15 cellular contexts compared by ENCODE assay signal in genomic region chr17:79022507-79022991, GRCh38. TPM values are rescaled to one million over a fixed set of nuclear protein-coding genes. Genes with fewer than 3 reads are reported as not detected.
DNase-seq lines count a peak whose midpoint lies in the region; ATAC-seq and TF ChIP-seq lines count a peak whose summit lies in the region.
"Had no signal": no experiment of that assay in that cellular context is flagged by ENCODE, and none has a peak within 500 bp of the region (broad histone marks: within the 10 kb centered on the region; RNA-seq: fewer than 3 reads in every experiment).

No MANE protein-coding gene starts in this region.

- H3K36me3 ChIP-seq in breast epithelium (no peaks in the 10 kb centered on the region), mammary epithelial cell (ENCODE audit: insufficient read depth, low read length) (no peaks in the 10 kb centered on the region), psoas muscle (ENCODE audit: insufficient read depth in 1 of 2, low read depth in 1 of 2) (no peaks in the 10 kb centered on the region)

- no peak for TF ChIP-seq CTCF in breast epithelium (IDR thresholded peaks at IDR 0.05)
- no peak for TF ChIP-seq CTCF in mammary epithelial cell (conservative IDR thresholded peaks at IDR 0.05 in 1 of 2, IDR thresholded peaks at IDR 0.05 in 1 of 2; ENCODE audit: extremely low read depth in 1 of 2, insufficient read depth in 1 of 2, low read depth in 1 of 2, low read length in 2 of 2)
- TF ChIP-seq CTCF in psoas muscle (IDR thresholded peaks at IDR 0.05): no peak

- H3K9me3 Mint-ChIP-seq in activated CD8-positive, alpha-beta T cell treated with anti-CD3 and anti-CD28 coated beads, Interleukin-2, amount 10 ng/mL, durations not matched to agents 7 days and 5 days (ENCODE audit: insufficient read depth): no peaks in the 10 kb centered on the region

- no peak overlapping the region for H3K4me3 Mint-ChIP-seq in activated CD8-positive, alpha-beta T cell treated with anti-CD3 and anti-CD28 coated beads, Interleukin-2, amount 10 ng/mL, durations not matched to agents 7 days and 5 days
- H3K4me3 Mint-ChIP-seq: activated CD8-positive, alpha-beta memory T cell treated with anti-CD3 and anti-CD28 coated beads, Interleukin-2, amount 10 ng/mL, durations not matched to agents 7 days and 5 days had no signal

- CTCF ChIA-PET in mammary epithelial cell (lab: Charles Lee; ENCODE audit: low non-redundant PET): no interaction called here
- CTCF ChIA-PET in activated CD8-positive, alpha-beta T cell treated with anti-CD3 and anti-CD28 coated beads, Interleukin-2, amount 10 ng/mL, durations not matched to agents 7 days and 5 days (lab: Charles Lee): interaction anchor here (0.8 to 4.7 kb wide), 7 partner anchors 9 to 23 kb away, joined by 3 to 21 read pairs (median 3); no protein-coding TSS in a partner anchor

- TF ChIP-seq POLR2A in breast epithelium (IDR thresholded peaks at IDR 0.05): no peak

- no peaks in the 10 kb centered on the region for H3K36me3 Mint-ChIP-seq in activated CD8-positive, alpha-beta T cell treated with anti-CD3 and anti-CD28 coated beads, Interleukin-2, amount 10 ng/mL, durations not matched to agents 7 days and 5 days (ENCODE audit: low read depth)
- H3K36me3 Mint-ChIP-seq: activated CD8-positive, alpha-beta memory T cell treated with anti-CD3 and anti-CD28 coated beads, Interleukin-2, amount 10 ng/mL, durations not matched to agents 7 days and 5 days had no signal

- peak overlapping the region in 2 of 3 donors; percentile 56 to 79 for H3K4me3 ChIP-seq in breast epithelium
- no peak overlapping the region for H3K4me3 ChIP-seq in mammary epithelial cell (replicated peaks in 1 of 3; ENCODE audit: insufficient read depth in 1 of 3, low read depth in 2 of 3, low read length in 3 of 3)
- no peak overlapping the region for H3K4me3 ChIP-seq in psoas muscle
- H3K4me3 ChIP-seq: hepatocyte, SK-N-MC had no signal

- no peaks in the 10 kb centered on the region for H3K79me2 ChIP-seq in mammary epithelial cell (ENCODE audit: insufficient read depth, low read length)
- H3K79me2 ChIP-seq: hepatocyte had no signal

- H3K27ac ChIP-seq in breast epithelium (peak overlapping the region in 1 of 2 donors; percentile 77), mammary epithelial cell (ENCODE audit: insufficient read depth, low read depth, low read length) (no peak overlapping the region), psoas muscle (peak overlapping the region; percentile 46)
- H3K27ac ChIP-seq: hepatocyte, SK-N-MC had no signal

- H3K9me3 ChIP-seq in breast epithelium (no peaks in the 10 kb centered on the region), mammary epithelial cell (replicated peaks; ENCODE audit: insufficient read depth, low read length) (no peaks in the 10 kb centered on the region), psoas muscle (no peaks in the 10 kb centered on the region)

- H3K9ac ChIP-seq in mammary epithelial cell (ENCODE audit: insufficient read depth, low read length): no peak overlapping the region

- H3K27ac Mint-ChIP-seq in activated CD8-positive, alpha-beta T cell treated with anti-CD3 and anti-CD28 coated beads, Interleukin-2, amount 10 ng/mL, durations not matched to agents 7 days and 5 days: no peak overlapping the region
- H3K27ac Mint-ChIP-seq: activated CD8-positive, alpha-beta memory T cell treated with anti-CD3 and anti-CD28 coated beads, Interleukin-2, amount 10 ng/mL, durations not matched to agents 7 days and 5 days; CD14-positive monocyte had no signal

- POLR2A ChIA-PET in activated CD8-positive, alpha-beta T cell treated with anti-CD3 and anti-CD28 coated beads, Interleukin-2, amount 10 ng/mL, durations not matched to agents 7 days and 5 days (lab: Charles Lee): no interaction called here

- peaks cover 12% of the 10 kb centered on the region for H3K4me1 Mint-ChIP-seq in activated CD8-positive, alpha-beta T cell treated with anti-CD3 and anti-CD28 coated beads, Interleukin-2, amount 10 ng/mL, durations not matched to agents 7 days and 5 days (ENCODE audit: low read depth)

- H3K4me1 ChIP-seq in breast epithelium (peaks cover 13 to 20% of the 10 kb centered on the region in 2 donors), mammary epithelial cell (ENCODE audit: insufficient read depth, low read length) (peaks cover 61% of the 10 kb centered on the region), psoas muscle (peaks cover 40% of the 10 kb centered on the region)

- no peak for ATAC-seq in psoas muscle
- ATAC-seq in activated CD8-positive, alpha-beta T cell treated with anti-CD3 and anti-CD28 coated beads, Interleukin-2, amount 10 ng/mL, durations not matched to agents 7 days and 5 days: no peak
- ATAC-seq in stimulated activated naive CD8-positive, alpha-beta T cell treated with anti-CD3 and anti-CD28 coated beads, Interleukin-15, Interleukin-2, amounts not matched to agents 100 U/mL and 50 U/mL, for 24 hours: no peak
- ATAC-seq in GM19328 (IDR thresholded peaks at IDR 0.05; ENCODE audit: unreplicated experiment): no peak
- ATAC-seq: activated CD8-positive, alpha-beta memory T cell treated with anti-CD3 and anti-CD28 coated beads, Interleukin-2, amount 10 ng/mL, durations not matched to agents 7 days and 5 days had no signal

- 96% methylated on average over 9 of the region's 9 CpGs for WGBS in mammary epithelial cell (ENCODE audit: low coverage, missing lambda C conversion rate)
- 65 to 88% (median 73%) methylated on average over 9 of the region's 9 CpGs for WGBS in psoas muscle, 3 donors

- no TSS peak for BruUV-seq in mammary epithelial cell (replicated peaks; lab: Mats Ljungman, UMichigan)

- dilution Hi-C loops in mammary epithelial cell (cut with HindIII; ENCODE audit: low sequenced_read_pairs): loop anchor here (5.0 kb wide), 1 partner anchor 50 kb away; the partner anchor contains the start of gene ENGASE

- in situ Hi-C loops in mammary epithelial cell (cut with MboI; ENCODE audit: low sequenced_read_pairs in 2 of 2): no loop called here

- H3K27me3 ChIP-seq in breast epithelium: no peaks in the 10 kb centered on the region
- no peaks in the 10 kb centered on the region for H3K27me3 ChIP-seq in mammary epithelial cell (ENCODE audit: insufficient read depth, low read length)
- peaks cover 0 to 10% (median 0%) of the 10 kb centered on the region in 3 donors for H3K27me3 ChIP-seq in psoas muscle (ENCODE audit: insufficient read depth in 3 of 3, low read length in 2 of 3)
- H3K27me3 ChIP-seq: hepatocyte had no signal

- peaks cover 38% of the 10 kb centered on the region for H3K27me3 Mint-ChIP-seq in activated CD8-positive, alpha-beta T cell treated with anti-CD3 and anti-CD28 coated beads, Interleukin-2, amount 10 ng/mL, durations not matched to agents 7 days and 5 days (ENCODE audit: low read depth)

- DNase-seq in breast epithelium (ENCODE audit: low spot score in 2 of 2): peak in 1 of 2 donors; percentile 37
- no peak for DNase-seq in mammary epithelial cell
- peak; percentile 58 for DNase-seq in islet precursor cell
- DNase-seq in psoas muscle: peak in 1 of 2 donors; percentile 74
- DNase-seq in activated CD8-positive, alpha-beta T cell treated with anti-CD3 and anti-CD28 coated beads, Interleukin-2, amount 10 ng/mL, durations not matched to agents 7 days and 5 days: no peak
- no peak for DNase-seq in stimulated activated naive CD8-positive, alpha-beta T cell treated with anti-CD3 and anti-CD28 coated beads, Interleukin-15, Interleukin-2, amounts not matched to agents 100 U/mL and 50 U/mL, for 24 hours
- DNase-seq in SHP77 treated with DMSO at 0.1 percent for 48 hours (lab: John Stamatoyannopoulos, UW): no peak
- DNase-seq: activated CD8-positive, alpha-beta memory T cell treated with anti-CD3 and anti-CD28 coated beads, Interleukin-2, amount 10 ng/mL, durations not matched to agents 7 days and 5 days; activated naive CD4-positive, alpha-beta T cell treated with Interleukin-2 at 50 U/mL for 16 hours; central memory CD4-positive, alpha-beta T cell; stimulated activated CD4-positive, alpha-beta T cell treated with anti-CD3 and anti-CD28 coated beads, Interleukin-1b, Interleukin-23, amount 100 ng/mL, for 48 hours had no signal

- no peak overlapping the region for H3K4me2 ChIP-seq in mammary epithelial cell (ENCODE audit: insufficient read depth, low read depth, low read length)
- H3K4me2 ChIP-seq: hepatocyte had no signal

- H2AFZ ChIP-seq in mammary epithelial cell (ENCODE audit: low read depth, low read length): no peak overlapping the region
- H2AFZ ChIP-seq: hepatocyte had no signal

- intact Hi-C loops in breast epithelium (cut with DNase I; ENCODE audit: low total_unique reads): no loop called here
- intact Hi-C loops in mammary epithelial cell (cut with micrococcal nuclease): no loop called here
- intact Hi-C loops in psoas muscle (cut with DNase I): no loop called here

- H4K20me1 ChIP-seq in mammary epithelial cell (ENCODE audit: insufficient read depth, low read length): no peaks in the 10 kb centered on the region

RNA-seq across cellular contexts. Expression of gene C1QTNF1, which starts 1.4 kb away (rescaled TPM):
- 100 to 1,000 TPM in 1 of 3 donors, 10 to 100 TPM in 2; 54.0 to 326 (median 61.9) TPM for total RNA-seq in breast epithelium
- total RNA-seq in mammary epithelial cell: 10 to 100 TPM; 13.2 to 22.0 TPM
- polyA plus RNA-seq in mammary epithelial cell: 10.4 TPM
- 10.4 TPM for polyA minus RNA-seq in mammary epithelial cell
- 10 to 100 TPM; 10.5 to 22.8 (median 16.9) TPM for total RNA-seq in psoas muscle
- polyA plus RNA-seq in psoas muscle: 10 to 100 TPM; 12.2 to 22.6 (median 16.4) TPM
- not detected for total RNA-seq in activated CD8-positive, alpha-beta T cell treated with anti-CD3 and anti-CD28 coated beads, Interleukin-2, amount 10 ng/mL, durations not matched to agents 7 days and 5 days
- total RNA-seq: activated CD8-positive, alpha-beta memory T cell treated with anti-CD3 and anti-CD28 coated beads, Interleukin-2, amount 10 ng/mL, durations not matched to agents 7 days and 5 days had no signal
- polyA plus RNA-seq: CD14-positive monocyte had no signal

RNA-seq across cellular contexts. Expression of gene CANT1, which starts 13.0 kb away (rescaled TPM):
- 10 to 100 TPM; 26.1 to 48.1 (median 41.0) TPM for total RNA-seq in breast epithelium
- total RNA-seq in mammary epithelial cell: 10 to 100 TPM; 54.5 to 86.5 TPM
- 61.6 TPM for polyA plus RNA-seq in mammary epithelial cell
- 59.7 TPM for polyA minus RNA-seq in mammary epithelial cell
- total RNA-seq in psoas muscle: 10 to 100 TPM; 19.1 to 27.7 (median 21.0) TPM
- polyA plus RNA-seq in psoas muscle: 10 to 100 TPM; 10.2 to 34.3 (median 29.5) TPM
- 10 to 100 TPM; 74.4 to 78.5 TPM for total RNA-seq in activated CD8-positive, alpha-beta T cell treated with anti-CD3 and anti-CD28 coated beads, Interleukin-2, amount 10 ng/mL, durations not matched to agents 7 days and 5 days

RNA-seq across cellular contexts. Expression of gene LGALS3BP, which starts 42.8 kb away (rescaled TPM):
- 100 to 1,000 TPM; 192 to 532 (median 206) TPM for total RNA-seq in breast epithelium
- total RNA-seq in mammary epithelial cell: 100 to 1,000 TPM; 173 to 221 TPM
- polyA plus RNA-seq in mammary epithelial cell: 109 TPM
- 167 TPM for polyA minus RNA-seq in mammary epithelial cell
- 10 to 100 TPM; 12.9 to 35.5 (median 22.0) TPM for total RNA-seq in psoas muscle
- polyA plus RNA-seq in psoas muscle: 10 to 100 TPM in 1 of 3 donors, 1 to 10 TPM in 2; 8.9 to 14.9 (median 8.9) TPM
- 100 to 1,000 TPM; 172 to 181 TPM for total RNA-seq in activated CD8-positive, alpha-beta T cell treated with anti-CD3 and anti-CD28 coated beads, Interleukin-2, amount 10 ng/mL, durations not matched to agents 7 days and 5 days

RNA-seq across cellular contexts. Expression of gene ENGASE, which starts 52.1 kb away (rescaled TPM):
- total RNA-seq in breast epithelium (10 to 100 TPM; 27.4 to 35.0 (median 31.5) TPM), mammary epithelial cell (10 to 100 TPM; 11.8 to 24.2 TPM), psoas muscle (10 to 100 TPM; 26.7 to 80.8 (median 50.8) TPM)
- polyA plus RNA-seq in mammary epithelial cell (4.0 TPM), psoas muscle (10 to 100 TPM in 2 of 3 donors, 1 to 10 TPM in 1; 7.5 to 24.1 (median 12.4) TPM)
- polyA minus RNA-seq in mammary epithelial cell: 4.9 TPM
- total RNA-seq in activated CD8-positive, alpha-beta T cell treated with anti-CD3 and anti-CD28 coated beads, Interleukin-2, amount 10 ng/mL, durations not matched to agents 7 days and 5 days: 10 to 100 TPM; 38.2 to 41.1 TPM

Comparison
In these comparisons a context has a peak if more than half of its experiments do, and no peak if none do; other contexts are left out.
1. H3K4me3 ChIP-seq: peak in breast epithelium (2 of 3); none in mammary epithelial cell (0 of 3) and psoas muscle (single experiment).
2. RNA of gene C1QTNF1, which starts 1.4 kb away (total RNA-seq): 54.0 to 326 TPM in breast epithelium, 13.2 to 22.0 TPM in mammary epithelial cell and 10.5 to 22.8 TPM in psoas muscle; not detected in activated CD8-positive, alpha-beta T cell treated with anti-CD3 and anti-CD28 coated beads, Interleukin-2, amount 10 ng/mL, durations not matched to agents 7 days and 5 days; every median in the first group is over 10 times any median in the second.
3. RNA of gene LGALS3BP, which starts 42.8 kb away (total RNA-seq): 173 to 221 TPM in mammary epithelial cell, 192 to 532 TPM in breast epithelium and 172 to 181 TPM in activated CD8-positive, alpha-beta T cell treated with anti-CD3 and anti-CD28 coated beads, Interleukin-2, amount 10 ng/mL, durations not matched to agents 7 days and 5 days; 12.9 to 35.5 TPM in psoas muscle; every median in the first group is over 4 times any median in the second.